In the genomic region with DNA sequence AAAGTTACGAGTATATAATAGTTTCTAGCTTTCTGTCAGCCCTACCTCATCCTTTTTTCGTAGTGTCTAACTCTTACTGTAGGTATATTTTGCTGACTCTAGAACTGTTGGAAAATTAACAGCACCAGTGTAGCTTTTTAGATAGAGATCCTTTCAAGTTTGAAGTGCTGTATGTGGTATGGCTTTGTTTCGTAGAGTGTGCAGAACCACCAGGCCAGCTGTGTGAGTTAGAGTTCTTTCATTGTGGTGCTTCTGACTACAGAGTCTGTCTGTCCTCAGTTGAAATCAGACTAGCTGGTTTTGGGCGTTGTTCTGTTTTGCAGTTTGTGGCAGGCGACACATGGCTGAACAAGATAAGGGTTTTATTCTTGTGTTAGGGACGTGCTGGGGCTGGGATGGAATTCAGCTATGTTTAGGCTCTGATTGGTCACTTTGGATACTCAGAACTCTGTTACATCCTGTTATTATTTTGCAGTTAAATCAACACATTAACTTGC, we compare ENCODE assay signal across 1 cellular context.
TF ChIP-seq lines count a peak whose summit lies in the region.

No MANE protein-coding gene starts in this region.

TF ChIP-seq in K562, 482 proteins besides CTCF, POLR2A, EP300 and RAD21 (continued from another document and continues in another):
- TF ChIP-seq, protein P1, sequence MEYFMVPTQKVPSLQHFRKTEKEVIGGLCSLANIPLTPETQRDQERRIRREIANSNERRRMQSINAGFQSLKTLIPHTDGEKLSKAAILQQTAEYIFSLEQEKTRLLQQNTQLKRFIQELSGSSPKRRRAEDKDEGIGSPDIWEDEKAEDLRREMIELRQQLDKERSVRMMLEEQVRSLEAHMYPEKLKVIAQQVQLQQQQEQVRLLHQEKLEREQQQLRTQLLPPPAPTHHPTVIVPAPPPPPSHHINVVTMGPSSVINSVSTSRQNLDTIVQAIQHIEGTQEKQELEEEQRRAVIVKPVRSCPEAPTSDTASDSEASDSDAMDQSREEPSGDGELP (CRISPR knock-in tag; IDR thresholded peaks at IDR 0.05; ENCODE audit: borderline replicate concordance), result peak; percentile 56
- TF ChIP-seq, protein P2, sequence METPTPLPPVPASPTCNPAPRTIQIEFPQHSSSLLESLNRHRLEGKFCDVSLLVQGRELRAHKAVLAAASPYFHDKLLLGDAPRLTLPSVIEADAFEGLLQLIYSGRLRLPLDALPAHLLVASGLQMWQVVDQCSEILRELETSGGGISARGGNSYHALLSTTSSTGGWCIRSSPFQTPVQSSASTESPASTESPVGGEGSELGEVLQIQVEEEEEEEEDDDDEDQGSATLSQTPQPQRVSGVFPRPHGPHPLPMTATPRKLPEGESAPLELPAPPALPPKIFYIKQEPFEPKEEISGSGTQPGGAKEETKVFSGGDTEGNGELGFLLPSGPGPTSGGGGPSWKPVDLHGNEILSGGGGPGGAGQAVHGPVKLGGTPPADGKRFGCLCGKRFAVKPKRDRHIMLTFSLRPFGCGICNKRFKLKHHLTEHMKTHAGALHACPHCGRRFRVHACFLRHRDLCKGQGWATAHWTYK (CRISPR knock-in tag; IDR thresholded peaks at IDR 0.05), result no peak
- peak; percentile 62; the same call in 1 of the 2 replicates for TF ChIP-seq ZBED1 (IDR thresholded peaks at IDR 0.05)
- TF ChIP-seq NCOR1 (IDR thresholded peaks at IDR 0.05), result peak; percentile 95
- TF ChIP-seq, protein P3, sequence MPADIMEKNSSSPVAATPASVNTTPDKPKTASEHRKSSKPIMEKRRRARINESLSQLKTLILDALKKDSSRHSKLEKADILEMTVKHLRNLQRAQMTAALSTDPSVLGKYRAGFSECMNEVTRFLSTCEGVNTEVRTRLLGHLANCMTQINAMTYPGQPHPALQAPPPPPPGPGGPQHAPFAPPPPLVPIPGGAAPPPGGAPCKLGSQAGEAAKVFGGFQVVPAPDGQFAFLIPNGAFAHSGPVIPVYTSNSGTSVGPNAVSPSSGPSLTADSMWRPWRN (IDR thresholded peaks at IDR 0.05; ENCODE audit: low read depth), result peak; percentile 78
- no peak for TF ChIP-seq RBM17 (IDR thresholded peaks at IDR 0.05; ENCODE audit: borderline replicate concordance, low read depth, low read length)
- TF ChIP-seq HCFC1 (IDR thresholded peaks at IDR 0.05; ENCODE audit: low read depth, low read length), result 0 out of 2 replicates have a peak, but pooled peaks have one; percentile 11
- TF ChIP-seq, protein P4, sequence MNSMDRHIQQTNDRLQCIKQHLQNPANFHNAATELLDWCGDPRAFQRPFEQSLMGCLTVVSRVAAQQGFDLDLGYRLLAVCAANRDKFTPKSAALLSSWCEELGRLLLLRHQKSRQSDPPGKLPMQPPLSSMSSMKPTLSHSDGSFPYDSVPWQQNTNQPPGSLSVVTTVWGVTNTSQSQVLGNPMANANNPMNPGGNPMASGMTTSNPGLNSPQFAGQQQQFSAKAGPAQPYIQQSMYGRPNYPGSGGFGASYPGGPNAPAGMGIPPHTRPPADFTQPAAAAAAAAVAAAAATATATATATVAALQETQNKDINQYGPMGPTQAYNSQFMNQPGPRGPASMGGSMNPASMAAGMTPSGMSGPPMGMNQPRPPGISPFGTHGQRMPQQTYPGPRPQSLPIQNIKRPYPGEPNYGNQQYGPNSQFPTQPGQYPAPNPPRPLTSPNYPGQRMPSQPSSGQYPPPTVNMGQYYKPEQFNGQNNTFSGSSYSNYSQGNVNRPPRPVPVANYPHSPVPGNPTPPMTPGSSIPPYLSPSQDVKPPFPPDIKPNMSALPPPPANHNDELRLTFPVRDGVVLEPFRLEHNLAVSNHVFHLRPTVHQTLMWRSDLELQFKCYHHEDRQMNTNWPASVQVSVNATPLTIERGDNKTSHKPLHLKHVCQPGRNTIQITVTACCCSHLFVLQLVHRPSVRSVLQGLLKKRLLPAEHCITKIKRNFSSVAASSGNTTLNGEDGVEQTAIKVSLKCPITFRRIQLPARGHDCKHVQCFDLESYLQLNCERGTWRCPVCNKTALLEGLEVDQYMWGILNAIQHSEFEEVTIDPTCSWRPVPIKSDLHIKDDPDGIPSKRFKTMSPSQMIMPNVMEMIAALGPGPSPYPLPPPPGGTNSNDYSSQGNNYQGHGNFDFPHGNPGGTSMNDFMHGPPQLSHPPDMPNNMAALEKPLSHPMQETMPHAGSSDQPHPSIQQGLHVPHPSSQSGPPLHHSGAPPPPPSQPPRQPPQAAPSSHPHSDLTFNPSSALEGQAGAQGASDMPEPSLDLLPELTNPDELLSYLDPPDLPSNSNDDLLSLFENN (IDR thresholded peaks at IDR 0.05; ENCODE audit: low read depth in 2 of 2, low read length in 2 of 2), result peak in 1 of 2 experiments; percentile 87; a peak in 2 of 4 replicates
- peak; percentile 34; the same call in 1 of the 2 replicates for TF ChIP-seq NFE2 (IDR thresholded peaks at IDR 0.05; ENCODE audit: low read depth)
- 0 out of 2 replicates have a peak, but pooled peaks have one; percentile 11 for TF ChIP-seq MAFK (IDR thresholded peaks at IDR 0.05; ENCODE audit: low read length)
- TF ChIP-seq, protein P5, sequence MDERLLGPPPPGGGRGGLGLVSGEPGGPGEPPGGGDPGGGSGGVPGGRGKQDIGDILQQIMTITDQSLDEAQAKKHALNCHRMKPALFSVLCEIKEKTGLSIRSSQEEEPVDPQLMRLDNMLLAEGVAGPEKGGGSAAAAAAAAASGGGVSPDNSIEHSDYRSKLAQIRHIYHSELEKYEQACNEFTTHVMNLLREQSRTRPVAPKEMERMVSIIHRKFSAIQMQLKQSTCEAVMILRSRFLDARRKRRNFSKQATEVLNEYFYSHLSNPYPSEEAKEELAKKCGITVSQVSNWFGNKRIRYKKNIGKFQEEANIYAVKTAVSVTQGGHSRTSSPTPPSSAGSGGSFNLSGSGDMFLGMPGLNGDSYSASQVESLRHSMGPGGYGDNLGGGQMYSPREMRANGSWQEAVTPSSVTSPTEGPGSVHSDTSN (CRISPR knock-in tag; IDR thresholded peaks at IDR 0.05; ENCODE audit: low read depth), result no peak
- TF ChIP-seq, protein P5 (tag; conservative IDR thresholded peaks at IDR 0.05; ENCODE audit: low read depth), result peak; percentile 55; the same call in 1 of the 2 replicates
- TF ChIP-seq TBL1XR1 (IDR thresholded peaks at IDR 0.05; ENCODE audit: low read length in 2 of 2), result peak in 1 of 2 experiments; percentile 94; a peak in 2 of 4 replicates
- TF ChIP-seq FOXP1 (CRISPR knock-in tag; IDR thresholded peaks at IDR 0.05), result no peak
- TF ChIP-seq TAF1 (IDR thresholded peaks at IDR 0.05; ENCODE audit: control insufficient read depth, extremely low read depth, insufficient read depth, low read length, severe bottlenecking), result peak; percentile 72
- no peak for TF ChIP-seq ZNF143 (CRISPR knock-in tag; IDR thresholded peaks at IDR 0.05)
- TF ChIP-seq, protein P6, sequence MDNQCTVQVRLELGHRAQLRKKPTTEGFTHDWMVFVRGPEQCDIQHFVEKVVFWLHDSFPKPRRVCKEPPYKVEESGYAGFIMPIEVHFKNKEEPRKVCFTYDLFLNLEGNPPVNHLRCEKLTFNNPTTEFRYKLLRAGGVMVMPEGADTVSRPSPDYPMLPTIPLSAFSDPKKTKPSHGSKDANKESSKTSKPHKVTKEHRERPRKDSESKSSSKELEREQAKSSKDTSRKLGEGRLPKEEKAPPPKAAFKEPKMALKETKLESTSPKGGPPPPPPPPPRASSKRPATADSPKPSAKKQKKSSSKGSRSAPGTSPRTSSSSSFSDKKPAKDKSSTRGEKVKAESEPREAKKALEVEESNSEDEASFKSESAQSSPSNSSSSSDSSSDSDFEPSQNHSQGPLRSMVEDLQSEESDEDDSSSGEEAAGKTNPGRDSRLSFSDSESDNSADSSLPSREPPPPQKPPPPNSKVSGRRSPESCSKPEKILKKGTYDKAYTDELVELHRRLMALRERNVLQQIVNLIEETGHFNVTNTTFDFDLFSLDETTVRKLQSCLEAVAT (IDR thresholded peaks at IDR 0.05), result peak; percentile 47 to 91; a peak in 3 of 4 replicates
- TF ChIP-seq, protein P7, sequence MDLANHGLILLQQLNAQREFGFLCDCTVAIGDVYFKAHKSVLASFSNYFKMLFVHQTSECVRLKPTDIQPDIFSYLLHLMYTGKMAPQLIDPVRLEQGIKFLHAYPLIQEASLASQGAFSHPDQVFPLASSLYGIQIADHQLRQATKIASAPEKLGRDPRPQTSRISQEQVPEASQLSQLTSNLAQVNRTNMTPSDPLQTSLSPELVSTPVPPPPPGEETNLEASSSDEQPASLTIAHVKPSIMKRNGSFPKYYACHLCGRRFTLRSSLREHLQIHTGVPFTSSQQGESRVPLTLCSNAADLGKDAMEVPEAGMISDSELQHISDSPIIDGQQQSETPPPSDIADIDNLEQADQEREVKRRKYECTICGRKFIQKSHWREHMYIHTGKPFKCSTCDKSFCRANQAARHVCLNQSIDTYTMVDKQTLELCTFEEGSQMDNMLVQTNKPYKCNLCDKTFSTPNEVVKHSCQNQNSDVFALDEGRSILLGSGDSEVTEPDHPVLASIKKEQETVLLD (IDR thresholded peaks at IDR 0.05), result peak; percentile 9; the same call in 1 of the 2 replicates
- no peak for TF ChIP-seq SAFB (IDR thresholded peaks at IDR 0.05; ENCODE audit: borderline replicate concordance, low read depth, low read length)
- no peak for TF ChIP-seq RB1 (IDR thresholded peaks at IDR 0.05; ENCODE audit: low read depth)
- TF ChIP-seq DPF2 (IDR thresholded peaks at IDR 0.05), result peak; percentile 97
- TF ChIP-seq PHB2 (IDR thresholded peaks at IDR 0.05; ENCODE audit: low read depth), result peak; percentile 16; the same call in 1 of the 2 replicates
- TF ChIP-seq ZC3H11A (IDR thresholded peaks at IDR 0.05; ENCODE audit: low read depth, low read length), result 0 out of 2 replicates have a peak, but pooled peaks have one; percentile 60
- TF ChIP-seq ILK (tag; IDR thresholded peaks at IDR 0.05; ENCODE audit: borderline replicate concordance, low read depth), result no peak
- TF ChIP-seq, protein P8, sequence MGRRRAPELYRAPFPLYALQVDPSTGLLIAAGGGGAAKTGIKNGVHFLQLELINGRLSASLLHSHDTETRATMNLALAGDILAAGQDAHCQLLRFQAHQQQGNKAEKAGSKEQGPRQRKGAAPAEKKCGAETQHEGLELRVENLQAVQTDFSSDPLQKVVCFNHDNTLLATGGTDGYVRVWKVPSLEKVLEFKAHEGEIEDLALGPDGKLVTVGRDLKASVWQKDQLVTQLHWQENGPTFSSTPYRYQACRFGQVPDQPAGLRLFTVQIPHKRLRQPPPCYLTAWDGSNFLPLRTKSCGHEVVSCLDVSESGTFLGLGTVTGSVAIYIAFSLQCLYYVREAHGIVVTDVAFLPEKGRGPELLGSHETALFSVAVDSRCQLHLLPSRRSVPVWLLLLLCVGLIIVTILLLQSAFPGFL (CRISPR knock-in tag; IDR thresholded peaks at IDR 0.05), result no peak
- TF ChIP-seq, protein P9, sequence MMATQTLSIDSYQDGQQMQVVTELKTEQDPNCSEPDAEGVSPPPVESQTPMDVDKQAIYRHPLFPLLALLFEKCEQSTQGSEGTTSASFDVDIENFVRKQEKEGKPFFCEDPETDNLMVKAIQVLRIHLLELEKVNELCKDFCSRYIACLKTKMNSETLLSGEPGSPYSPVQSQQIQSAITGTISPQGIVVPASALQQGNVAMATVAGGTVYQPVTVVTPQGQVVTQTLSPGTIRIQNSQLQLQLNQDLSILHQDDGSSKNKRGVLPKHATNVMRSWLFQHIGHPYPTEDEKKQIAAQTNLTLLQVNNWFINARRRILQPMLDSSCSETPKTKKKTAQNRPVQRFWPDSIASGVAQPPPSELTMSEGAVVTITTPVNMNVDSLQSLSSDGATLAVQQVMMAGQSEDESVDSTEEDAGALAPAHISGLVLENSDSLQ (IDR thresholded peaks at IDR 0.05), result peak; percentile 52; the same call in 1 of the 2 replicates
- TF ChIP-seq DMBX1 (CRISPR knock-in tag; IDR thresholded peaks at IDR 0.05; ENCODE audit: borderline replicate concordance), result 0 out of 2 replicates have a peak, but pooled peaks have one; percentile 26
- TF ChIP-seq MEF2D (tag; conservative IDR thresholded peaks at IDR 0.05; ENCODE audit: low read depth), result peak; percentile 72; the same call in 1 of the 2 replicates
- no peak for TF ChIP-seq CEBPB (tag; IDR thresholded peaks at IDR 0.05)
- TF ChIP-seq EHMT2 (IDR thresholded peaks at IDR 0.05), result no peak
- TF ChIP-seq SMAD3 (CRISPR knock-in tag; conservative IDR thresholded peaks at IDR 0.05), result no peak
- TF ChIP-seq, protein P10, sequence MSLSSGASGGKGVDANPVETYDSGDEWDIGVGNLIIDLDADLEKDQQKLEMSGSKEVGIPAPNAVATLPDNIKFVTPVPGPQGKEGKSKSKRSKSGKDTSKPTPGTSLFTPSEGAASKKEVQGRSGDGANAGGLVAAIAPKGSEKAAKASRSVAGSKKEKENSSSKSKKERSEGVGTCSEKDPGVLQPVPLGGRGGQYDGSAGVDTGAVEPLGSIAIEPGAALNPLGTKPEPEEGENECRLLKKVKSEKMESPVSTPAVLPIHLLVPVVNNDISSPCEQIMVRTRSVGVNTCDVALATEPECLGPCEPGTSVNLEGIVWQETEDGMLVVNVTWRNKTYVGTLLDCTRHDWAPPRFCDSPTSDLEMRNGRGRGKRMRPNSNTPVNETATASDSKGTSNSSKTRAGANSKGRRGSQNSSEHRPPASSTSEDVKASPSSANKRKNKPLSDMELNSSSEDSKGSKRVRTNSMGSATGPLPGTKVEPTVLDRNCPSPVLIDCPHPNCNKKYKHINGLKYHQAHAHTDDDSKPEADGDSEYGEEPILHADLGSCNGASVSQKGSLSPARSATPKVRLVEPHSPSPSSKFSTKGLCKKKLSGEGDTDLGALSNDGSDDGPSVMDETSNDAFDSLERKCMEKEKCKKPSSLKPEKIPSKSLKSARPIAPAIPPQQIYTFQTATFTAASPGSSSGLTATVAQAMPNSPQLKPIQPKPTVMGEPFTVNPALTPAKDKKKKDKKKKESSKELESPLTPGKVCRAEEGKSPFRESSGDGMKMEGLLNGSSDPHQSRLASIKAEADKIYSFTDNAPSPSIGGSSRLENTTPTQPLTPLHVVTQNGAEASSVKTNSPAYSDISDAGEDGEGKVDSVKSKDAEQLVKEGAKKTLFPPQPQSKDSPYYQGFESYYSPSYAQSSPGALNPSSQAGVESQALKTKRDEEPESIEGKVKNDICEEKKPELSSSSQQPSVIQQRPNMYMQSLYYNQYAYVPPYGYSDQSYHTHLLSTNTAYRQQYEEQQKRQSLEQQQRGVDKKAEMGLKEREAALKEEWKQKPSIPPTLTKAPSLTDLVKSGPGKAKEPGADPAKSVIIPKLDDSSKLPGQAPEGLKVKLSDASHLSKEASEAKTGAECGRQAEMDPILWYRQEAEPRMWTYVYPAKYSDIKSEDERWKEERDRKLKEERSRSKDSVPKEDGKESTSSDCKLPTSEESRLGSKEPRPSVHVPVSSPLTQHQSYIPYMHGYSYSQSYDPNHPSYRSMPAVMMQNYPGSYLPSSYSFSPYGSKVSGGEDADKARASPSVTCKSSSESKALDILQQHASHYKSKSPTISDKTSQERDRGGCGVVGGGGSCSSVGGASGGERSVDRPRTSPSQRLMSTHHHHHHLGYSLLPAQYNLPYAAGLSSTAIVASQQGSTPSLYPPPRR (CRISPR knock-in tag; IDR thresholded peaks at IDR 0.05; ENCODE audit: borderline replicate concordance), result no peak
- TF ChIP-seq MXI1 (IDR thresholded peaks at IDR 0.05; ENCODE audit: low read depth, low read length), result peak; percentile 43; the same call in 1 of the 2 replicates
- TF ChIP-seq SMAD1 (IDR thresholded peaks at IDR 0.05; ENCODE audit: low read depth, low read length, partially characterized antibody), result peak; percentile 82
- TF ChIP-seq TAL1 (IDR thresholded peaks at IDR 0.05), result peak; percentile 94
- TF ChIP-seq GATAD2A (IDR thresholded peaks at IDR 0.05), result no peak
- TF ChIP-seq MTA2 (IDR thresholded peaks at IDR 0.05; ENCODE audit: low read depth), result peak; percentile 90
